Comparison of ENCODE assay signal across 8 cellular contexts in the genomic region with DNA sequence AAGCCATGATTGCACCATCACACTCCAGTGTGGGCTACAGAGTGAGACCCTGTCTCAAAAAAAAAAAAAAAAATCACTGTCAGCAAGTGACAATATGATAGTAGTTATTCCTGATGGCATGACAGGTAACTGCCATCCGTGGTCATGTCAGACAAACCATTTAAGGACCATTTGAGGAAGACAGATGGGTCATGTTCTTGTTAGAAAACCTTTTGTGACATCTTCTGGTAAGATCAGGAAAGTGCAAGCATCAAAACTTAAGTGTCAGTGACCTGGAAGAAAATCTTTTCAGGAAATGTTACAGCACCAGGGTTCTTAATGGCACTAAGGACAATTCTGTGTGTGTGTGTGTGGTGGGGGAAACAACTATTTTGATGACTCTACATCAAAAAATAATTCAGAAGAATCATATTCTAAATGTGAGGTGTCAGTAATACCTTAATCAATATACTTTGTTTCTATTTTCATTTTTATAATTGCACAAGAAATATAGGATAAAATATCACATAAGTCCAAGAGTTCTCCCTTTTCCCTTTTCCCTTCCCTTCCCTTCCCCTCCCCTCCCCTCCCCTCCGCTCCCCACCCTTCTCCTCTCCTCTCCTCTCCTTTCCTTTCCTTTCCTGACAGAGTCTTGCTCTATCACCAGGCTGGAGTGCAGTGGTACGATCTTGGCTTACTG. TPM values are rescaled to one million over a fixed set of nuclear protein-coding genes. Genes with fewer than 3 reads are reported as not detected.
DNase-seq lines count a peak whose midpoint lies in the region; ATAC-seq, FAIRE-seq and TF ChIP-seq lines count a peak whose summit lies in the region.

No MANE protein-coding gene starts in this region.

- TF ChIP-seq CTCF in AG10803 (conservative IDR thresholded peaks at IDR 0.05; ENCODE audit: low read length) = peak; percentile 69
- peak; percentile 53 for TF ChIP-seq CTCF in fibroblast of villous mesenchyme (IDR thresholded peaks at IDR 0.05; ENCODE audit: insufficient read depth, low read depth, low read length)
- TF ChIP-seq CTCF in upper lobe of right lung (IDR thresholded peaks at IDR 0.05) = peak; percentile 38

- FAIRE-seq in RCC 7860 (lab: Jason Lieb, UNC) = no peak

- peak; percentile 62 for DNase-seq in AG10803 (ENCODE audit: low read depth)
- peak; percentile 48 for DNase-seq in GM23248
- peak; percentile 7 for DNase-seq in RCC 7860 (ENCODE audit: low spot score)
- peak; percentile 52 for DNase-seq in fibroblast of villous mesenchyme (ENCODE audit: low read depth)
- DNase-seq in upper lobe of right lung = no peak
- DNase-seq in HK-2 (ENCODE audit: unreplicated experiment) = no peak

- H3F3A ChIP-seq in GM23248 (ENCODE audit: insufficient read depth) = peaks cover 7% of the 10 kb centered on the region; the same call in 1 of the 2 replicates

- no peaks in the 10 kb centered on the region for H4K20me1 ChIP-seq in GM23248 (ENCODE audit: insufficient read depth)

- H3K4me3 ChIP-seq in AG10803 (ENCODE audit: low read length) (no peak overlapping the region), GM23248 (no peak overlapping the region), fibroblast of villous mesenchyme (ENCODE audit: low read depth, low read length) (no peak overlapping the region), upper lobe of right lung (no peak overlapping the region)

- H3K4me2 ChIP-seq in GM23248 (ENCODE audit: unreplicated experiment) = no peak overlapping the region

- peaks cover 5% of the 10 kb centered on the region; the same call in 1 of the 2 replicates for H3K36me3 ChIP-seq in GM23248 (ENCODE audit: low read depth)
- no peaks in the 10 kb centered on the region for H3K36me3 ChIP-seq in upper lobe of right lung

- WGBS in GM23248 (ENCODE audit: low coverage in 1 of 2, low lambda C conversion rate in 2 of 2, missing lambda C conversion rate in 2 of 2), 2 experiments = 40 to 67% methylated on average over 2 to 3 of the region's 3 CpGs

- no peaks in the 10 kb centered on the region for H3K9me2 ChIP-seq in GM23248 (ENCODE audit: insufficient read depth)

- H3K9me3 ChIP-seq in GM23248 (ENCODE audit: low read depth) = no peaks in the 10 kb centered on the region
- H3K9me3 ChIP-seq in upper lobe of right lung = no peaks in the 10 kb centered on the region

- H2AFZ ChIP-seq in GM23248 = no peak overlapping the region

- H3K9ac ChIP-seq in GM23248 = no peak overlapping the region

- peak; percentile 46 for ATAC-seq in upper lobe of right lung
- ATAC-seq in HG02610 (IDR thresholded peaks at IDR 0.05; ENCODE audit: unreplicated experiment) = no peak
- ATAC-seq in HG02678 (IDR thresholded peaks at IDR 0.05; ENCODE audit: unreplicated experiment) = no peak

- peaks cover 10% of the 10 kb centered on the region; the same call in 1 of the 2 replicates for H3K79me2 ChIP-seq in GM23248 (ENCODE audit: insufficient read depth)

- in situ Hi-C loops in GM23248 (cut with MboI) = loop anchor here (25.0 kb wide), 2 partner anchors 282 to 507 kb away; no protein-coding TSS in a partner anchor

- H3K27me3 ChIP-seq in GM23248 (replicated peaks; ENCODE audit: insufficient read depth) = no peaks in the 10 kb centered on the region
- H3K27me3 ChIP-seq in upper lobe of right lung = no peaks in the 10 kb centered on the region

- H3K4me1 ChIP-seq in GM23248 (ENCODE audit: insufficient read depth) (peaks cover 4% of the 10 kb centered on the region; the same call in 1 of the 2 replicates), upper lobe of right lung (peaks cover 7% of the 10 kb centered on the region)

- intact Hi-C loops in upper lobe of right lung (cut with DNase I) = no loop called here

- no peak overlapping the region for H3K27ac ChIP-seq in GM23248
- no peak overlapping the region for H3K27ac ChIP-seq in upper lobe of right lung

RNA-seq across cellular contexts. Expression of gene SLC38A9, which starts 17.8 kb away (rescaled TPM):
- 23.8 and 43.6 TPM in 2 replicates for total RNA-seq in GM23248 (2014; rRNA removed; shearing (Covaris generic))
- polyA plus RNA-seq in GM23248 (2016; fragmentation: Nextera tagmentation; extraction: Ambion mirVana) = 15.5 and 17.0 TPM in 2 replicates
- total RNA-seq in fibroblast of villous mesenchyme = 32.2 and 52.7 TPM in 2 replicates
- 24.7 TPM for total RNA-seq in upper lobe of right lung

RNA-seq across cellular contexts. Expression of gene DDX4, which starts 43.6 kb away (rescaled TPM):
- not detected in 2 replicates for total RNA-seq in GM23248 (2014; rRNA removed; shearing (Covaris generic))
- polyA plus RNA-seq in GM23248 (2016; fragmentation: Nextera tagmentation; extraction: Ambion mirVana) = not detected in 2 replicates
- not detected in 2 replicates for total RNA-seq in fibroblast of villous mesenchyme
- not detected for total RNA-seq in upper lobe of right lung

Comparison
In these comparisons a context has a peak if more than half of its experiments do, and no peak if none do; other contexts are left out.
1. DNase-seq: peak in AG10803 (single experiment), GM23248 (single experiment), RCC 7860 (single experiment) and fibroblast of villous mesenchyme (single experiment); none in upper lobe of right lung (single experiment) and HK-2 (single experiment).
2. Peak in every context shown above with its lines, with median percentiles within 50 percentile points of each other: CTCF ChIP-seq.